Comparison of ENCODE assay signal across 1 cellular context in the genomic region with DNA sequence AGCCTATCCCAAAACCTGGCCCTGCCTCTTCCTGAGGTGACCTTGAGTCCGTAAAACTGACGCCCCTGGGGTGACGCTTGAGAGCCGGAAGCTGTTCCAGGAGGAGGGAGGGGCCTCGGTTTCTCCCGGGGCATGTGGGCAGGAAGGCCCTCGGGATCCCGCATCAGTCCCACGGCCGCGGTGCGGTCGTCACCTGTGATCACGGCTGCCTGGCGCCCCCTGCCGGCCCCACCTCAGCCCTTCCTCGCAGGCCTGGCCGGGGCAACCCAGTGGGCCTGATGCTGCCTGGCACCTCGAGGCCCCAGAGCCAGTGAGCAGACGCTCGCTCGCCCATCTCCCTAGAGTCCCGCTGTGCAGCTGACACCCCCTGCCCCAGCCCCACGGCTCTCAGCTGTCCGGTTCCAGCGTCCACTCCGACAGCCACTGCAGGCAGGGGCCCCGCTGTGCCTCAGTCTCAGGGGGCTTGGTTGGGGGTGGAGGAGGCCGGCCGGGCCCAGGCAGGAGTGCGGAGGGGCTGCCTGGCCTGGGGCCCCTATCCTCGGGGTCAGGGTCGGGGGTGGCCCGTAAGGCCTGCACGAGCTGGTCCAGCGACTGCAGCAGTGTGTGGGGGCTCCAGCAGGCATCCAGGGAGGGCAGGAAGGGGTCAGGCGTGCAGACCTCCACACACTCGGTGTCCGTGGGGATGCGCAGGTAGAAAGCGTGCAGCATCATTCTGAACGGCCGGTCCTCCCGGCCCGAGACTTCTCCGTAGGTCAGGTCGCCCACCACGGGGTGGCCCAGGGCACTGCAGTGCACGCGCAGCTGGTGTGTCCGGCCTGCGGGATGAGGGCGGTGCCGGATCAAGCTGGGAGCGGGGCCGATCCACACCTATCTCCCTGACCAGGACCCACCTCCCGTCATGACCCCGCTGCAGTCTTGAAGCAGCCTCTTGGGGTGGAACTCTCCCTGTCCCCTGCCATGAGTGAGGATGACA.
TF ChIP-seq lines count a peak whose summit lies in the region.

No MANE protein-coding gene starts in this region.

TF ChIP-seq in H1, 55 proteins besides CTCF, POLR2A, EP300 and RAD21:
- TF ChIP-seq GABPA (IDR thresholded peaks at IDR 0.05; ENCODE audit: borderline replicate concordance, insufficient read depth, low read length): peak; percentile 83
- no peak for TF ChIP-seq CHD1 (IDR thresholded peaks at IDR 0.05; ENCODE audit: low read depth, low read length)
- TF ChIP-seq, protein P1, sequence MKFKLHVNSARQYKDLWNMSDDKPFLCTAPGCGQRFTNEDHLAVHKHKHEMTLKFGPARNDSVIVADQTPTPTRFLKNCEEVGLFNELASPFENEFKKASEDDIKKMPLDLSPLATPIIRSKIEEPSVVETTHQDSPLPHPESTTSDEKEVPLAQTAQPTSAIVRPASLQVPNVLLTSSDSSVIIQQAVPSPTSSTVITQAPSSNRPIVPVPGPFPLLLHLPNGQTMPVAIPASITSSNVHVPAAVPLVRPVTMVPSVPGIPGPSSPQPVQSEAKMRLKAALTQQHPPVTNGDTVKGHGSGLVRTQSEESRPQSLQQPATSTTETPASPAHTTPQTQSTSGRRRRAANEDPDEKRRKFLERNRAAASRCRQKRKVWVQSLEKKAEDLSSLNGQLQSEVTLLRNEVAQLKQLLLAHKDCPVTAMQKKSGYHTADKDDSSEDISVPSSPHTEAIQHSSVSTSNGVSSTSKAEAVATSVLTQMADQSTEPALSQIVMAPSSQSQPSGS (IDR thresholded peaks at IDR 0.05; ENCODE audit: low read length): no peak
- no peak for TF ChIP-seq TAF1 (IDR thresholded peaks at IDR 0.05; ENCODE audit: low read depth, low read length)
- TF ChIP-seq SIN3A (conservative IDR thresholded peaks at IDR 0.05 in 1 of 2, IDR thresholded peaks at IDR 0.05 in 1 of 2; ENCODE audit: low read depth in 1 of 2, low read length in 2 of 2): 0 out of 4 replicates have a peak, but pooled peaks of 1 of the 2 experiments have one; percentile 46
- TF ChIP-seq CBX8 (IDR thresholded peaks at IDR 0.05; ENCODE audit: borderline replicate concordance, low read depth, low read length): no peak
- no peak for TF ChIP-seq KDM1A (IDR thresholded peaks at IDR 0.05; ENCODE audit: borderline replicate concordance, low read length)
- TF ChIP-seq SIRT6 (IDR thresholded peaks at IDR 0.05; ENCODE audit: low read length): no peak
- TF ChIP-seq RNF2 (IDR thresholded peaks at IDR 0.05; ENCODE audit: borderline replicate concordance, low read depth, low read length, missing control alignments, poor library complexity, severe bottlenecking): no peak
- TF ChIP-seq POLR2AphosphoS5 (IDR thresholded peaks at IDR 0.05; ENCODE audit: low read depth, low read length): no peak
- no peak for TF ChIP-seq HDAC6 (IDR thresholded peaks at IDR 0.05; ENCODE audit: low read depth, low read length)
- TF ChIP-seq JUN (IDR thresholded peaks at IDR 0.05; ENCODE audit: low read depth, low read length): no peak
- no peak for TF ChIP-seq NRF1 (IDR thresholded peaks at IDR 0.05; ENCODE audit: low read depth, low read length)
- TF ChIP-seq BACH1 (IDR thresholded peaks at IDR 0.05; ENCODE audit: low read length): peak; percentile 82
- TF ChIP-seq EGR1 (IDR thresholded peaks at IDR 0.05; ENCODE audit: borderline replicate concordance, low read depth, low read length): no peak
- TF ChIP-seq SAP30 (IDR thresholded peaks at IDR 0.05; ENCODE audit: insufficient read depth, insufficient replicate concordance, low read length): no peak
- 0 out of 4 replicates have a peak, but pooled peaks of 1 of the 2 experiments have one; percentile 28 for TF ChIP-seq HDAC2 (IDR thresholded peaks at IDR 0.05; ENCODE audit: borderline replicate concordance in 1 of 2, low read depth in 2 of 2, low read length in 2 of 2)
- no peak for TF ChIP-seq JUND (IDR thresholded peaks at IDR 0.05; ENCODE audit: low read length)
- TF ChIP-seq TEAD4 (IDR thresholded peaks at IDR 0.05; ENCODE audit: low read depth, low read length): no peak
- TF ChIP-seq ASH2L (IDR thresholded peaks at IDR 0.05; ENCODE audit: low read length): no peak
- TF ChIP-seq TAF7 (optimal IDR thresholded peaks at IDR 0.05; ENCODE audit: borderline replicate concordance, low read depth, low read length): no peak
- TF ChIP-seq, protein P2, sequence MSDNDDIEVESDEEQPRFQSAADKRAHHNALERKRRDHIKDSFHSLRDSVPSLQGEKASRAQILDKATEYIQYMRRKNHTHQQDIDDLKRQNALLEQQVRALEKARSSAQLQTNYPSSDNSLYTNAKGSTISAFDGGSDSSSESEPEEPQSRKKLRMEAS (IDR thresholded peaks at IDR 0.05): peak; percentile 64
- TF ChIP-seq RFX5 (IDR thresholded peaks at IDR 0.05; ENCODE audit: borderline replicate concordance, low read depth, low read length): no peak
- no peak for TF ChIP-seq SRF (IDR thresholded peaks at IDR 0.05; ENCODE audit: low read depth, low read length)
- no peak for TF ChIP-seq GTF2F1 (IDR thresholded peaks at IDR 0.05; ENCODE audit: borderline replicate concordance, low read depth, low read length)
- TF ChIP-seq TCF12 (IDR thresholded peaks at IDR 0.05; ENCODE audit: low read depth, low read length): peak; percentile 54; the same call in 1 of the 2 replicates
- no peak for TF ChIP-seq KDM4A (IDR thresholded peaks at IDR 0.05; ENCODE audit: low read depth, low read length, severe bottlenecking)
- peak; percentile 57 for TF ChIP-seq CREB1 (IDR thresholded peaks at IDR 0.05)
- TF ChIP-seq, protein P3, sequence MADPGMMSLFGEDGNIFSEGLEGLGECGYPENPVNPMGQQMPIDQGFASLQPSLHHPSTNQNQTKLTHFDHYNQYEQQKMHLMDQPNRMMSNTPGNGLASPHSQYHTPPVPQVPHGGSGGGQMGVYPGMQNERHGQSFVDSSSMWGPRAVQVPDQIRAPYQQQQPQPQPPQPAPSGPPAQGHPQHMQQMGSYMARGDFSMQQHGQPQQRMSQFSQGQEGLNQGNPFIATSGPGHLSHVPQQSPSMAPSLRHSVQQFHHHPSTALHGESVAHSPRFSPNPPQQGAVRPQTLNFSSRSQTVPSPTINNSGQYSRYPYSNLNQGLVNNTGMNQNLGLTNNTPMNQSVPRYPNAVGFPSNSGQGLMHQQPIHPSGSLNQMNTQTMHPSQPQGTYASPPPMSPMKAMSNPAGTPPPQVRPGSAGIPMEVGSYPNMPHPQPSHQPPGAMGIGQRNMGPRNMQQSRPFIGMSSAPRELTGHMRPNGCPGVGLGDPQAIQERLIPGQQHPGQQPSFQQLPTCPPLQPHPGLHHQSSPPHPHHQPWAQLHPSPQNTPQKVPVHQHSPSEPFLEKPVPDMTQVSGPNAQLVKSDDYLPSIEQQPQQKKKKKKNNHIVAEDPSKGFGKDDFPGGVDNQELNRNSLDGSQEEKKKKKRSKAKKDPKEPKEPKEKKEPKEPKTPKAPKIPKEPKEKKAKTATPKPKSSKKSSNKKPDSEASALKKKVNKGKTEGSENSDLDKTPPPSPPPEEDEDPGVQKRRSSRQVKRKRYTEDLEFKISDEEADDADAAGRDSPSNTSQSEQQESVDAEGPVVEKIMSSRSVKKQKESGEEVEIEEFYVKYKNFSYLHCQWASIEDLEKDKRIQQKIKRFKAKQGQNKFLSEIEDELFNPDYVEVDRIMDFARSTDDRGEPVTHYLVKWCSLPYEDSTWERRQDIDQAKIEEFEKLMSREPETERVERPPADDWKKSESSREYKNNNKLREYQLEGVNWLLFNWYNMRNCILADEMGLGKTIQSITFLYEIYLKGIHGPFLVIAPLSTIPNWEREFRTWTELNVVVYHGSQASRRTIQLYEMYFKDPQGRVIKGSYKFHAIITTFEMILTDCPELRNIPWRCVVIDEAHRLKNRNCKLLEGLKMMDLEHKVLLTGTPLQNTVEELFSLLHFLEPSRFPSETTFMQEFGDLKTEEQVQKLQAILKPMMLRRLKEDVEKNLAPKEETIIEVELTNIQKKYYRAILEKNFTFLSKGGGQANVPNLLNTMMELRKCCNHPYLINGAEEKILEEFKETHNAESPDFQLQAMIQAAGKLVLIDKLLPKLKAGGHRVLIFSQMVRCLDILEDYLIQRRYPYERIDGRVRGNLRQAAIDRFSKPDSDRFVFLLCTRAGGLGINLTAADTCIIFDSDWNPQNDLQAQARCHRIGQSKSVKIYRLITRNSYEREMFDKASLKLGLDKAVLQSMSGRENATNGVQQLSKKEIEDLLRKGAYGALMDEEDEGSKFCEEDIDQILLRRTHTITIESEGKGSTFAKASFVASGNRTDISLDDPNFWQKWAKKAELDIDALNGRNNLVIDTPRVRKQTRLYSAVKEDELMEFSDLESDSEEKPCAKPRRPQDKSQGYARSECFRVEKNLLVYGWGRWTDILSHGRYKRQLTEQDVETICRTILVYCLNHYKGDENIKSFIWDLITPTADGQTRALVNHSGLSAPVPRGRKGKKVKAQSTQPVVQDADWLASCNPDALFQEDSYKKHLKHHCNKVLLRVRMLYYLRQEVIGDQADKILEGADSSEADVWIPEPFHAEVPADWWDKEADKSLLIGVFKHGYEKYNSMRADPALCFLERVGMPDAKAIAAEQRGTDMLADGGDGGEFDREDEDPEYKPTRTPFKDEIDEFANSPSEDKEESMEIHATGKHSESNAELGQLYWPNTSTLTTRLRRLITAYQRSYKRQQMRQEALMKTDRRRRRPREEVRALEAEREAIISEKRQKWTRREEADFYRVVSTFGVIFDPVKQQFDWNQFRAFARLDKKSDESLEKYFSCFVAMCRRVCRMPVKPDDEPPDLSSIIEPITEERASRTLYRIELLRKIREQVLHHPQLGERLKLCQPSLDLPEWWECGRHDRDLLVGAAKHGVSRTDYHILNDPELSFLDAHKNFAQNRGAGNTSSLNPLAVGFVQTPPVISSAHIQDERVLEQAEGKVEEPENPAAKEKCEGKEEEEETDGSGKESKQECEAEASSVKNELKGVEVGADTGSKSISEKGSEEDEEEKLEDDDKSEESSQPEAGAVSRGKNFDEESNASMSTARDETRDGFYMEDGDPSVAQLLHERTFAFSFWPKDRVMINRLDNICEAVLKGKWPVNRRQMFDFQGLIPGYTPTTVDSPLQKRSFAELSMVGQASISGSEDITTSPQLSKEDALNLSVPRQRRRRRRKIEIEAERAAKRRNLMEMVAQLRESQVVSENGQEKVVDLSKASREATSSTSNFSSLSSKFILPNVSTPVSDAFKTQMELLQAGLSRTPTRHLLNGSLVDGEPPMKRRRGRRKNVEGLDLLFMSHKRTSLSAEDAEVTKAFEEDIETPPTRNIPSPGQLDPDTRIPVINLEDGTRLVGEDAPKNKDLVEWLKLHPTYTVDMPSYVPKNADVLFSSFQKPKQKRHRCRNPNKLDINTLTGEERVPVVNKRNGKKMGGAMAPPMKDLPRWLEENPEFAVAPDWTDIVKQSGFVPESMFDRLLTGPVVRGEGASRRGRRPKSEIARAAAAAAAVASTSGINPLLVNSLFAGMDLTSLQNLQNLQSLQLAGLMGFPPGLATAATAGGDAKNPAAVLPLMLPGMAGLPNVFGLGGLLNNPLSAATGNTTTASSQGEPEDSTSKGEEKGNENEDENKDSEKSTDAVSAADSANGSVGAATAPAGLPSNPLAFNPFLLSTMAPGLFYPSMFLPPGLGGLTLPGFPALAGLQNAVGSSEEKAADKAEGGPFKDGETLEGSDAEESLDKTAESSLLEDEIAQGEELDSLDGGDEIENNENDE (IDR thresholded peaks at IDR 0.05; ENCODE audit: insufficient replicate concordance, low read length): no peak
- TF ChIP-seq KDM5A (IDR thresholded peaks at IDR 0.05; ENCODE audit: low read length): no peak
